Comparison of ENCODE assay signal across 8 cellular contexts in the genomic region with DNA sequence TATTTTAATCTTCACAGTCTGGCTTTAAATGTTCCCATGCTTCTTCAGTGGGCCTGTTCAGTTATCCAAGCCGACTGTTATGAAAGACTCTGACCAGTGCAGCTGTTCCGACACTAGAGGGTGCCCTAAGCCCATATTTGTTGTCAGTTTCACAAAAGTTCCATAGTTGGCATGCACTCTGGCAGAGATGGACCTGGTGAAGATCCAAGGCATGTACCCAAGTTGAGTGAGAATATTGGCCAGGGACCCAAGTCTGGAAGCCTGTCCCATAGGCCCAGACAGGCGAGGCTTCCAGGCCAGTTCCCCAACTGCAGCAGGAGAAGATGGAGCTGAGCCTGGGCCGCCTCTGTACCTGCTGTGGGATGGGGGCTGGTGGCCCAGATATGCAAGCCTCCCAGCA. TPM values are rescaled to one million over a fixed set of nuclear protein-coding genes. Genes with fewer than 3 reads are reported as not detected.
A peak's percentile ranks its signal among the peaks of the same experiment; 100 is the strongest.
DNase-seq lines count a peak whose midpoint lies in the region; ATAC-seq and TF ChIP-seq lines count a peak whose summit lies in the region.

No MANE protein-coding gene starts in this region.

- H3K27ac Mint-ChIP-seq in CD8-positive, alpha-beta T cell: no peak overlapping the region

- no peaks in the 10 kb centered on the region for H3K36me3 ChIP-seq in CD8-positive, alpha-beta T cell (ENCODE audit: insufficient read depth, low read length)
- no peaks in the 10 kb centered on the region for H3K36me3 ChIP-seq in HEK293 (ENCODE audit: control insufficient read depth in 2 of 2, insufficient read depth in 1 of 2, low read length in 2 of 2)

- peak; percentile 10 to 67 (median 52) for DNase-seq in CD8-positive, alpha-beta T cell
- peak; percentile 60 for DNase-seq in OCI-M1 (lab: John Stamatoyannopoulos, UW)
- DNase-seq in activated T-cell treated with anti-CD3 and anti-CD28 coated beads, Interleukin-2, amount 50 U/mL, for 1 hour: peak; percentile 55
- DNase-seq in fibroblast of the conjunctiva (ENCODE audit: low read depth): peak; percentile 33
- DNase-seq in pons (ENCODE audit: low spot score): peak; percentile 49

- intact Hi-C loops in CD8-positive, alpha-beta T cell (cut with DNase I, micrococcal nuclease): loop anchor here (1.0 to 10.0 kb wide), 15 partner anchors 44 to 1134 kb away; partner anchors contain the start of genes RERG (in 2 of the 2) and ERP27 (in 1 of the 2)

- CTCF ChIA-PET in CD8-positive, alpha-beta T cell (lab: Charles Lee): interaction anchor here (0.6 to 3.8 kb wide), 30 partner anchors 8 to 546 kb away, joined by 3 to 24 read pairs (median 4); partner anchors contain the start of gene RERG
- CTCF ChIA-PET in HEK293 (lab: Yijun Ruan, JAX): interaction anchor here (0.6 to 1.7 kb wide), 22 partner anchors 9 to 940 kb away, joined by 3 to 7 read pairs (median 3); partner anchors contain the start of gene RERG

- H3K27ac ChIP-seq in CD8-positive, alpha-beta T cell (ENCODE audit: low read depth, low read length): no peak overlapping the region
- no peak overlapping the region for H3K27ac ChIP-seq in HEK293 (ENCODE audit: extremely low read depth, low read depth, low read length)

- H3K4me3 Mint-ChIP-seq in CD8-positive, alpha-beta T cell: no peak overlapping the region

- H3K9me3 Mint-ChIP-seq in CD8-positive, alpha-beta T cell: peaks cover 4% of the 10 kb centered on the region

- ATAC-seq in CD8-positive, alpha-beta T cell: peak; percentile 80
- ATAC-seq in GM21737 (IDR thresholded peaks at IDR 0.05; ENCODE audit: unreplicated experiment): no peak
- ATAC-seq in GM21526 (IDR thresholded peaks at IDR 0.05; ENCODE audit: low FRiP score, unreplicated experiment): no peak

- peak; percentile 77 for TF ChIP-seq CTCF in CD8-positive, alpha-beta T cell (IDR thresholded peaks at IDR 0.05)
- no peak for TF ChIP-seq CTCF in HEK293 (tag by site-specific recombination; IDR thresholded peaks at IDR 0.05)

- no peaks in the 10 kb centered on the region for H3K9me3 ChIP-seq in CD8-positive, alpha-beta T cell (ENCODE audit: low read length)
- no peaks in the 10 kb centered on the region for H3K9me3 ChIP-seq in HEK293 (ENCODE audit: control insufficient read depth, insufficient read depth, low read depth, low read length)

- H3K4me1 ChIP-seq in CD8-positive, alpha-beta T cell (ENCODE audit: insufficient read depth, low read length): no peaks in the 10 kb centered on the region
- H3K4me1 ChIP-seq in HEK293 (ENCODE audit: control insufficient read depth, insufficient read depth, low read length): no peaks in the 10 kb centered on the region

- POLR2A ChIA-PET in CD8-positive, alpha-beta T cell (lab: Charles Lee): interaction anchor here (1.0 to 2.4 kb wide), 2 partner anchors 46 to 271 kb away, joined by 3 to 8 read pairs; a partner anchor contains a TSS
- POLR2A ChIA-PET in HEK293 (lab: Yijun Ruan, JAX): no interaction called here

- H3K27me3 Mint-ChIP-seq in CD8-positive, alpha-beta T cell (ENCODE audit: low read depth): peaks cover 12% of the 10 kb centered on the region

- no peaks in the 10 kb centered on the region for H3K36me3 Mint-ChIP-seq in CD8-positive, alpha-beta T cell

- H3K4me3 ChIP-seq in CD8-positive, alpha-beta T cell (ENCODE audit: low read depth, low read length): no peak overlapping the region
- H3K4me3 ChIP-seq in HEK293 (ENCODE audit: low read depth, low read length): no peak overlapping the region

- H3K4me1 Mint-ChIP-seq in CD8-positive, alpha-beta T cell (ENCODE audit: low read depth): no peaks in the 10 kb centered on the region

- H3K27me3 ChIP-seq in CD8-positive, alpha-beta T cell (ENCODE audit: insufficient read depth, low read length): no peaks in the 10 kb centered on the region

TF ChIP-seq in HEK293, 187 proteins besides CTCF, POLR2A, EP300 and RAD21 (continues in another document):
- TF ChIP-seq ZNF501 (tag by site-specific recombination; IDR thresholded peaks at IDR 0.05) (no peak), ZNF670 (tag by site-specific recombination; IDR thresholded peaks at IDR 0.05; ENCODE audit: low read depth) (no peak), ZNF792 (tag by site-specific recombination; IDR thresholded peaks at IDR 0.05) (no peak), TCF7L2 (IDR thresholded peaks at IDR 0.05; ENCODE audit: borderline replicate concordance, low read depth, low read length) (no peak), ZNF48 (tag by site-specific recombination; IDR thresholded peaks at IDR 0.05) (no peak), ZNF133 (tag by site-specific recombination; IDR thresholded peaks at IDR 0.05) (peak; percentile 89), IKZF3 (tag by site-specific recombination; IDR thresholded peaks at IDR 0.05) (no peak), TRIM28 (IDR thresholded peaks at IDR 0.05; ENCODE audit: borderline replicate concordance, low read length) (0 out of 2 replicates have a peak, but pooled peaks have one; percentile 23), ZNF169 (tag by site-specific recombination; IDR thresholded peaks at IDR 0.05) (no peak), ZNF561 (tag by site-specific recombination; IDR thresholded peaks at IDR 0.05; ENCODE audit: borderline replicate concordance) (no peak), ZNF654 (tag by site-specific recombination; IDR thresholded peaks at IDR 0.05; ENCODE audit: low read depth) (peak; percentile 87), ZNF157 (tag by site-specific recombination; IDR thresholded peaks at IDR 0.05) (no peak), ZNF404 (tag by site-specific recombination; IDR thresholded peaks at IDR 0.05) (no peak)
- TF ChIP-seq, protein P1, sequence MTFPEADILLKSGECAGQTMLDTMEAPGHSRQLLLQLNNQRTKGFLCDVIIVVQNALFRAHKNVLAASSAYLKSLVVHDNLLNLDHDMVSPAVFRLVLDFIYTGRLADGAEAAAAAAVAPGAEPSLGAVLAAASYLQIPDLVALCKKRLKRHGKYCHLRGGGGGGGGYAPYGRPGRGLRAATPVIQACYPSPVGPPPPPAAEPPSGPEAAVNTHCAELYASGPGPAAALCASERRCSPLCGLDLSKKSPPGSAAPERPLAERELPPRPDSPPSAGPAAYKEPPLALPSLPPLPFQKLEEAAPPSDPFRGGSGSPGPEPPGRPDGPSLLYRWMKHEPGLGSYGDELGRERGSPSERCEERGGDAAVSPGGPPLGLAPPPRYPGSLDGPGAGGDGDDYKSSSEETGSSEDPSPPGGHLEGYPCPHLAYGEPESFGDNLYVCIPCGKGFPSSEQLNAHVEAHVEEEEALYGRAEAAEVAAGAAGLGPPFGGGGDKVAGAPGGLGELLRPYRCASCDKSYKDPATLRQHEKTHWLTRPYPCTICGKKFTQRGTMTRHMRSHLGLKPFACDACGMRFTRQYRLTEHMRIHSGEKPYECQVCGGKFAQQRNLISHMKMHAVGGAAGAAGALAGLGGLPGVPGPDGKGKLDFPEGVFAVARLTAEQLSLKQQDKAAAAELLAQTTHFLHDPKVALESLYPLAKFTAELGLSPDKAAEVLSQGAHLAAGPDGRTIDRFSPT (tag by site-specific recombination; IDR thresholded peaks at IDR 0.05): no peak
- TF ChIP-seq, protein P2, sequence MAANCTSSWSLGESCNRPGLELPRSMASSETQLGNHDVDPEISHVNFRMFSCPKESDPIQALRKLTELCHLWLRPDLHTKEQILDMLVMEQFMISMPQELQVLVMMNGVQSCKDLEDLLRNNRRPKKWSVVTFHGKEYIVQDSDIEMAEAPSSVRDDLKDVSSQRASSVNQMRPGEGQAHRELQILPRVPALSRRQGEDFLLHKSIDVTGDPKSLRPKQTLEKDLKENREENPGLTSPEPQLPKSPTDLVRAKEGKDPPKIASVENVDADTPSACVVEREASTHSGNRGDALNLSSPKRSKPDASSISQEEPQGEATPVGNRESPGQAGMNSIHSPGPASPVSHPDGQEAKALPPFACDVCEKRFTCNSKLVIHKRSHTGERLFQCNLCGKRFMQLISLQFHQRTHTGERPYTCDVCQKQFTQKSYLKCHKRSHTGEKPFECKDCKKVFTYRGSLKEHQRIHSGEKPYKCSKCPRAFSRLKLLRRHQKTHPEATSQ (tag by site-specific recombination; IDR thresholded peaks at IDR 0.05): no peak
- TF ChIP-seq, protein P3, sequence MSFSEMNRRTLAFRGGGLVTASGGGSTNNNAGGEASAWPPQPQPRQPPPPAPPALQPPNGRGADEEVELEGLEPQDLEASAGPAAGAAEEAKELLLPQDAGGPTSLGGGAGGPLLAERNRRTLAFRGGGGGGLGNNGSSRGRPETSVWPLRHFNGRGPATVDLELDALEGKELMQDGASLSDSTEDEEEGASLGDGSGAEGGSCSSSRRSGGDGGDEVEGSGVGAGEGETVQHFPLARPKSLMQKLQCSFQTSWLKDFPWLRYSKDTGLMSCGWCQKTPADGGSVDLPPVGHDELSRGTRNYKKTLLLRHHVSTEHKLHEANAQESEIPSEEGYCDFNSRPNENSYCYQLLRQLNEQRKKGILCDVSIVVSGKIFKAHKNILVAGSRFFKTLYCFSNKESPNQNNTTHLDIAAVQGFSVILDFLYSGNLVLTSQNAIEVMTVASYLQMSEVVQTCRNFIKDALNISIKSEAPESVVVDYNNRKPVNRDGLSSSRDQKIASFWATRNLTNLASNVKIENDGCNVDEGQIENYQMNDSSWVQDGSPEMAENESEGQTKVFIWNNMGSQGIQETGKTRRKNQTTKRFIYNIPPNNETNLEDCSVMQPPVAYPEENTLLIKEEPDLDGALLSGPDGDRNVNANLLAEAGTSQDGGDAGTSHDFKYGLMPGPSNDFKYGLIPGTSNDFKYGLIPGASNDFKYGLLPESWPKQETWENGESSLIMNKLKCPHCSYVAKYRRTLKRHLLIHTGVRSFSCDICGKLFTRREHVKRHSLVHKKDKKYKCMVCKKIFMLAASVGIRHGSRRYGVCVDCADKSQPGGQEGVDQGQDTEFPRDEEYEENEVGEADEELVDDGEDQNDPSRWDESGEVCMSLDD (tag by site-specific recombination; IDR thresholded peaks at IDR 0.05): no peak

RNA-seq across cellular contexts. Expression of gene GUCY2C, which starts 27.4 kb away (rescaled TPM):
- not detected for total RNA-seq in CD8-positive, alpha-beta T cell
